ENCODE assay signal across 8 cellular contexts in the genomic region with DNA sequence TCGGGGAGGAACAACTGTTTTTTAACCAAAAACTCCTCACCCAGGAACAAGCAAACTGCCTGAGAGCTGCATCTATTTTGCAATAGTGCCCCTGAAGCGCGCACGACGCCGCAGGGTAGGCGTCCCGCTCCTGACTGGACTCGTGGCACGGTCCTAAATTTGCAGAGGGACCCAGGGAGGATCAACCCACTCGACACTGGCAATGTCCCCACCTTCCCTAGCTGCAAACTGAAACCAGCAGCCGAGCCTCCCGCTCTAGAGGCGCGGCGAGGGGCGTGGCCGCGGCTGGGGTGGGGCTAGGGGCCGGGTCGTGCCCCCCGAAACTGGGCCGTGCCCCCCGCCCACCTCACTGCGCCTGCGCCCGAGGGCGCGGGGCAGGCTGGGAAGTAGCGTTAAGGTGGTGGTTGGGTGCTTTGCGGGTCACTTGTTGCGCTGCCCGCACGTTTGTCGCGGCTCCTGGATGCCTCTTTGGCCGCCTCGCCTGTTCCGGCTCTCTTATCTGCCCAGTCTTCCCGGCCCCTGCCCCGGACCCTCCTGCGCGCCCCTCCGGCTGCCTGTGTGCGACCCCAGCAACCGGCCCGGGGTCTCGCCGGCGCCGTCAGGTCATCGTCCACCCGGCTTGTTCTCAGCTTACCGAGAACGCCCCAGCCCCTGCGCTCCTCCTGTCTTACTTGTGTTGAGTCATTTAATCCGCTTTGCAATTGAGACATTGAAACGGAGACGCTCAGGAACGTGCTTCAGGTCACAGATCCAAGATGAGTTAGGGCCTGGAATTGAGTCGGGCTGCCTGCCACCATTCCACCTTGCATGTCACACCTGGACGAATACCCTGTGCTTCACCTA. TPM values are rescaled to one million over a fixed set of nuclear protein-coding genes. Genes with fewer than 3 reads are reported as not detected.
A peak's percentile ranks its signal among the peaks of the same experiment; 100 is the strongest.
DNase-seq lines count a peak whose midpoint lies in the region; ATAC-seq, FAIRE-seq and TF ChIP-seq lines count a peak whose summit lies in the region.

No MANE protein-coding gene starts in this region.

- peaks cover 0 to 4% (median 0%) of the 10 kb centered on the region in 4 experiments; a peak in 2 of 7 replicates for H3K4me1 ChIP-seq in H1 (replicated peaks in 1 of 4; ENCODE audit: control insufficient read depth in 3 of 4, insufficient read depth in 4 of 4, low read length in 3 of 4)

- H3K56ac ChIP-seq in H1 (replicated peaks; ENCODE audit: insufficient read length, low read depth, low read length), result peak overlapping the region; percentile 81

- H3K23ac ChIP-seq in H1 (ENCODE audit: insufficient read length), result no peak overlapping the region

- H2AK5ac ChIP-seq in H1 (ENCODE audit: low read depth, low read length), result no peak overlapping the region

- H4K5ac ChIP-seq in H1 (ENCODE audit: insufficient read length, low read depth, low read length), result peak overlapping the region; percentile 86

- 3% methylated on average over 55 of the region's 62 CpGs; no CpG with 5 or more reads in 1 of the 2 experiments for WGBS in H1 (ENCODE audit: extremely low coverage in 1 of 2, insufficient coverage in 1 of 2, insufficient read length in 1 of 2, insufficient replicate concordance in 2 of 2, low coverage in 1 of 2, low lambda C conversion rate in 2 of 2, missing lambda C conversion rate in 1 of 2), 2 experiments

- no peak for TF ChIP-seq EP300 in H1 (IDR thresholded peaks at IDR 0.05; ENCODE audit: borderline replicate concordance in 1 of 2, low read depth in 2 of 2, low read length in 2 of 2)

- CTCF ChIA-PET in activated CD8-positive, alpha-beta memory T cell treated with anti-CD3 and anti-CD28 coated beads, Interleukin-2, amount 10 ng/mL, durations not matched to agents 7 days and 5 days (lab: Charles Lee), result interaction anchor here (0.6 to 1.3 kb wide), 6 partner anchors 10 to 356 kb away, joined by 3 to 11 read pairs (median 4); no protein-coding TSS in a partner anchor
- CTCF ChIA-PET in H1 (lab: Charles Lee; ENCODE audit: partially characterized antibody), result interaction anchor here (1.0 to 1.5 kb wide), 4 partner anchors 9 to 93 kb away, joined by 3 to 5 read pairs (median 4); no protein-coding TSS in a partner anchor

- H3K27me3 ChIP-seq in H1 (replicated peaks in 1 of 4; ENCODE audit: control insufficient read depth in 3 of 4, extremely low read depth in 1 of 4, insufficient read depth in 3 of 4, low read length in 3 of 4), result no peaks in the 10 kb centered on the region

- H3K4me2 ChIP-seq in H1 (ENCODE audit: insufficient read depth in 1 of 2, low read depth in 2 of 2, low read length in 2 of 2), result peak overlapping the region; percentile 79 to 91

- H2BK5ac ChIP-seq in H1 (ENCODE audit: low read depth, low read length), result peak overlapping the region; percentile 86

- no peaks in the 10 kb centered on the region for H3K79me1 ChIP-seq in H1 (ENCODE audit: low read depth, low read length)

- no peak overlapping the region for H3K14ac ChIP-seq in H1 (ENCODE audit: insufficient read length)

- H3K9me3 Mint-ChIP-seq in activated CD8-positive, alpha-beta memory T cell treated with anti-CD3 and anti-CD28 coated beads, Interleukin-2, amount 10 ng/mL, durations not matched to agents 7 days and 5 days (ENCODE audit: low read depth), result no peaks in the 10 kb centered on the region

- peak overlapping the region; percentile 53 for H3K4ac ChIP-seq in H1 (replicated peaks; ENCODE audit: insufficient read length, low read depth, low read length)

- H3K9ac ChIP-seq in H1 (replicated peaks in 1 of 4; ENCODE audit: extremely low read depth in 1 of 4, low read depth in 3 of 4, low read length in 3 of 4), result peak overlapping the region; percentile 71 to 82 (median 72)

- peak overlapping the region; percentile 36; the same call in 1 of the 2 replicates for H2BK15ac ChIP-seq in H1 (ENCODE audit: low read length)

- peak in 1 of 3 experiments; percentile 6; a peak in 1 of 4 replicates for TF ChIP-seq CTCF in H1 (IDR thresholded peaks at IDR 0.05; ENCODE audit: control extremely low read depth in 1 of 3, insufficient read depth in 1 of 3, low read depth in 1 of 3, low read length in 3 of 3)

- H3K36me3 ChIP-seq in H1 (ENCODE audit: control insufficient read depth in 2 of 4, insufficient read depth in 4 of 4, low read length in 3 of 4), result no peaks in the 10 kb centered on the region

- H3K27ac Mint-ChIP-seq in activated CD8-positive, alpha-beta memory T cell treated with anti-CD3 and anti-CD28 coated beads, Interleukin-2, amount 10 ng/mL, durations not matched to agents 7 days and 5 days, result peak overlapping the region; percentile 93

- FAIRE-seq in H1 (lab: Jason Lieb, UNC), result no peak

- H3K9me3 ChIP-seq in H1 (ENCODE audit: insufficient read depth in 2 of 2, low read depth in 1 of 2, low read length in 1 of 2), result no peaks in the 10 kb centered on the region

- peak overlapping the region; percentile 81; the same call in 1 of the 2 replicates for H2AFZ ChIP-seq in H1 (ENCODE audit: low read length)

- no peak overlapping the region for H2BK20ac ChIP-seq in H1 (ENCODE audit: low read length)

- peak overlapping the region; percentile 68 for H4K91ac ChIP-seq in H1 (replicated peaks; ENCODE audit: insufficient read length, low read length)

- peak in 1 of 2 experiments; percentile 8; a peak in 1 of 4 replicates for TF ChIP-seq RAD21 in H1 (IDR thresholded peaks at IDR 0.05 in 1 of 2, conservative IDR thresholded peaks at IDR 0.05 in 1 of 2; ENCODE audit: low read depth in 2 of 2, low read length in 2 of 2)

- POLR2A ChIA-PET in H1 (lab: Charles Lee; ENCODE audit: partially characterized antibody), result interaction anchor here (0.8 to 1.8 kb wide), 19 partner anchors 8 to 353 kb away, joined by 3 to 15 read pairs (median 4); partner anchors contain the start of gene KCTD15

- H3K27me3 Mint-ChIP-seq in activated CD8-positive, alpha-beta memory T cell treated with anti-CD3 and anti-CD28 coated beads, Interleukin-2, amount 10 ng/mL, durations not matched to agents 7 days and 5 days, result peaks cover 2% of the 10 kb centered on the region

- peak; percentile 94 to 99 for TF ChIP-seq POLR2A in H1 (IDR thresholded peaks at IDR 0.05; ENCODE audit: control extremely low read depth in 1 of 2, low read depth in 2 of 2, low read length in 2 of 2)

- H3K4me1 Mint-ChIP-seq in activated CD8-positive, alpha-beta memory T cell treated with anti-CD3 and anti-CD28 coated beads, Interleukin-2, amount 10 ng/mL, durations not matched to agents 7 days and 5 days, result peaks cover 4% of the 10 kb centered on the region

- H3K4me3 ChIP-seq in H1 (ENCODE audit: extremely low read depth in 1 of 4, insufficient read depth in 2 of 4, low read depth in 3 of 4, low read length in 4 of 4), result peak overlapping the region; percentile 77 to 88 (median 81)

- H3K18ac ChIP-seq in H1 (ENCODE audit: extremely low read depth, low read length), result peak overlapping the region; percentile 36

- no peaks in the 10 kb centered on the region for H3K79me2 ChIP-seq in H1 (ENCODE audit: control insufficient read depth in 1 of 2, insufficient read depth in 2 of 2, low read length in 2 of 2)

- H2BK120ac ChIP-seq in H1 (replicated peaks; ENCODE audit: low read depth, low read length), result no peak overlapping the region

- peak; percentile 96 for ATAC-seq in GM19463 (IDR thresholded peaks at IDR 0.05; ENCODE audit: unreplicated experiment)
- ATAC-seq in activated CD8-positive, alpha-beta memory T cell treated with anti-CD3 and anti-CD28 coated beads, Interleukin-2, amount 10 ng/mL, durations not matched to agents 7 days and 5 days, result peak; percentile 98

- peak overlapping the region; percentile 95 for H3K4me3 Mint-ChIP-seq in activated CD8-positive, alpha-beta memory T cell treated with anti-CD3 and anti-CD28 coated beads, Interleukin-2, amount 10 ng/mL, durations not matched to agents 7 days and 5 days

- H3K27ac ChIP-seq in H1 (ENCODE audit: low read depth, low read length), result peak overlapping the region; percentile 86

- H3K23me2 ChIP-seq in H1 (ENCODE audit: low read depth, low read length), result no peaks in the 10 kb centered on the region; the same call in 1 of the 2 replicates

- peak overlapping the region; percentile 89; the same call in 1 of the 2 replicates for H4K8ac ChIP-seq in H1 (ENCODE audit: extremely low read depth, insufficient read depth, low read length)

- no peaks in the 10 kb centered on the region for H4K20me1 ChIP-seq in H1 (replicated peaks in 1 of 2; ENCODE audit: control insufficient read depth in 1 of 2, insufficient read depth in 2 of 2, low read length in 2 of 2)

- peaks cover 1% of the 10 kb centered on the region for H3K36me3 Mint-ChIP-seq in activated CD8-positive, alpha-beta memory T cell treated with anti-CD3 and anti-CD28 coated beads, Interleukin-2, amount 10 ng/mL, durations not matched to agents 7 days and 5 days

- DNase-seq in COLO668 (lab: John Stamatoyannopoulos, UW; ENCODE audit: unreplicated experiment) (peak; percentile 42), HK-2 (ENCODE audit: unreplicated experiment) (peak; percentile 87), NOMO-1 (lab: John Stamatoyannopoulos, UW; ENCODE audit: unreplicated experiment in 2 of 2) (peak; percentile 89 to 90), H1 (ENCODE audit: low read depth in 1 of 2, low spot score in 2 of 2) (peak; percentile 80 to 96), mesenteric fat pad (ENCODE audit: low spot score) (peak; percentile 91)
- DNase-seq in activated CD8-positive, alpha-beta memory T cell treated with anti-CD3 and anti-CD28 coated beads, Interleukin-2, amount 10 ng/mL, durations not matched to agents 7 days and 5 days, result peak; percentile 94
- DNase-seq in stimulated activated CD8-positive, alpha-beta memory T cell treated with anti-CD3 and anti-CD28 coated beads, Interleukin-15, amount 100 ng/mL, for 1 hour (ENCODE audit: low read depth), result peak; percentile 76

- H2BK12ac ChIP-seq in H1 (ENCODE audit: low read depth, low read length), result no peak overlapping the region

TF ChIP-seq in H1, 55 proteins besides CTCF, POLR2A, EP300 and RAD21 (continues in another document):
- no peak; the same call in 1 of the 2 replicates for TF ChIP-seq MAFK (IDR thresholded peaks at IDR 0.05; ENCODE audit: low read depth, low read length)
- TF ChIP-seq EZH2 (IDR thresholded peaks at IDR 0.05; ENCODE audit: low read depth, low read length, severe bottlenecking), result no peak
- no peak for TF ChIP-seq TEAD4 (IDR thresholded peaks at IDR 0.05; ENCODE audit: low read depth, low read length)
- TF ChIP-seq SP4 (IDR thresholded peaks at IDR 0.05; ENCODE audit: low read length), result no peak

RNA-seq across cellular contexts. Expression of gene LSM14A, which starts 37.9 kb away (rescaled TPM):
- 100 to 1,000 TPM; 112 to 116 TPM for total RNA-seq in activated CD8-positive, alpha-beta memory T cell treated with anti-CD3 and anti-CD28 coated beads, Interleukin-2, amount 10 ng/mL, durations not matched to agents 7 days and 5 days
- 190 and 195 TPM in 2 replicates for total RNA-seq in H1 (2021; fragmentation: NEBNext Ultra II Directional; extraction: Animal tissue kit (Norgen Biotek cat#: 25700))
- polyA plus RNA-seq in H1 (2011; rRNA removed), result 117 and 149 TPM in 2 replicates
- polyA plus RNA-seq in H1 (2011; cell fraction: cytosol; rRNA removed), result 139 TPM
- polyA plus RNA-seq in H1 (2011; cell fraction: nucleus; rRNA removed), result 319 TPM
- polyA plus RNA-seq in H1 (2012, experiment 1 of 2), result 115 to 194 TPM (median 141 TPM) in 4 replicates
- 12.0 TPM for polyA plus RNA-seq in H1 (2012, experiment 2 of 2)
- 117 TPM for polyA plus RNA-seq in H1 (2013, experiment 1 of 2)
- 112 TPM for polyA plus RNA-seq in H1 (2013, experiment 2 of 2)
- polyA minus RNA-seq in H1 (2011; rRNA and poly(A)+ RNA removed), result 310 and 385 TPM in 2 replicates
- 124 TPM for polyA minus RNA-seq in H1 (2011; cell fraction: cytosol; rRNA and poly(A)+ RNA removed)
- 383 TPM for polyA minus RNA-seq in H1 (2011; cell fraction: nucleus; rRNA and poly(A)+ RNA removed)
- total RNA-seq in mesenteric fat pad, result 87.2 TPM

Comparison
In these comparisons a context has a peak if more than half of its experiments do, and no peak if none do; other contexts are left out.
1. Peak in every context shown above with its lines: DNase-seq, ATAC-seq, H3K4me3 ChIP-seq and H3K27ac ChIP-seq.
2. DNase-seq: peak in every context shown above with its lines; median percentile 94 in activated CD8-positive, alpha-beta memory T cell treated with anti-CD3 and anti-CD28 coated beads, Interleukin-2, amount 10 ng/mL, durations not matched to agents 7 days and 5 days; 91 in mesenteric fat pad; 90 in NOMO-1; 88 in H1; 87 in HK-2; 76 in stimulated activated CD8-positive, alpha-beta memory T cell treated with anti-CD3 and anti-CD28 coated beads, Interleukin-15, amount 100 ng/mL, for 1 hour; 42 in COLO668.